ENCODE assay signal across 17 cellular contexts in the genomic region with DNA sequence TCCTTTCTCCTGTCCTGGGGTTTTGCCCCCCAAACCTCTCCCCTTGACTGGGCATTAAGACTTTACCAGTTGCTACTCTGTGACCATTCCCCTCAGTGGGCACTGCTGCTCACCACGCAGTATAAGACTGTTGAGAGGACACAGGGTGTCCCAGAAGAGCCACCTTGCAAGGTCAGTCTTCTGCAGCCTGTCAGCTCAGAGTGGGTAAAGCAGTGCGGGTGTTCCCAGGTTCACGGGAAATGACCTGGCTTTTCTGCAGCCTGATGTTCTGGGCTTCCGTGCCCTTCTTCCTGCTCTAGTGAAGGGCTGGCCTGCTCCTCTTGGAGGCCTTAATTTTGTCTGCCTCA. TPM values are rescaled to one million over a fixed set of nuclear protein-coding genes. Genes with fewer than 3 reads are reported as not detected.
A peak's percentile ranks its signal among the peaks of the same experiment; 100 is the strongest.
DNase-seq lines count a peak whose midpoint lies in the region; ATAC-seq, FAIRE-seq and TF ChIP-seq lines count a peak whose summit lies in the region.
"Had no signal": no experiment of that assay in that cellular context is flagged by ENCODE, and none has a peak within 500 bp of the region (broad histone marks: within the 10 kb centered on the region; RNA-seq: fewer than 3 reads in every experiment).

No MANE protein-coding gene starts in this region.

- H3K4me1 ChIP-seq in kidney (ENCODE audit: control insufficient read depth in 1 of 2, insufficient read depth in 1 of 2, low read depth in 1 of 2, low read length in 2 of 2): no peaks in the 10 kb centered on the region
- H3K4me1 ChIP-seq: Peyer's patch had no signal

- no peak for FAIRE-seq in kidney (lab: Jason Lieb, UNC)

- intact Hi-C loops in kidney (cut with DNase I): no loop called here

- ATAC-seq in GM19438 (IDR thresholded peaks at IDR 0.05; ENCODE audit: low read depth, unreplicated experiment): peak; percentile 42
- ATAC-seq in HG02678 (IDR thresholded peaks at IDR 0.05; ENCODE audit: unreplicated experiment): peak; percentile 22
- peak; percentile 14 for ATAC-seq in HG03196 (IDR thresholded peaks at IDR 0.05; ENCODE audit: unreplicated experiment)
- ATAC-seq: activated CD8-positive, alpha-beta T cell treated with anti-CD3 and anti-CD28 coated beads for 36 hours; effector memory CD8-positive, alpha-beta T cell; sciatic nerve had no signal

- no peak for TF ChIP-seq CTCF in kidney (IDR thresholded peaks at IDR 0.05; ENCODE audit: borderline replicate concordance, extremely low read depth, insufficient read depth)

- no peak overlapping the region for H3K27ac ChIP-seq in kidney (ENCODE audit: low read depth in 2 of 2, low read length in 2 of 2)
- H3K27ac ChIP-seq: Peyer's patch had no signal

- no peak for DNase-seq in kidney
- no peak for DNase-seq in D341Med (ENCODE audit: low spot score)
- no peak for DNase-seq in NCI-H2029 (lab: John Stamatoyannopoulos, UW)
- DNase-seq in activated CD4-positive, alpha-beta T cell treated with anti-CD3 and anti-CD28 coated beads for 1 hour: no peak
- DNase-seq: activated CD8-positive, alpha-beta T cell treated with anti-CD3 and anti-CD28 coated beads for 36 hours; C1 segment of cervical spinal cord; DMS53; effector memory CD8-positive, alpha-beta T cell; H7; hypothalamus; NCI-H774; Peyer's patch had no signal

- H3K36me3 ChIP-seq in kidney (ENCODE audit: control insufficient read depth in 1 of 2, insufficient read depth in 2 of 2, low read length in 2 of 2): no peaks in the 10 kb centered on the region
- H3K36me3 ChIP-seq: Peyer's patch had no signal

- H3K9me3 ChIP-seq in kidney (ENCODE audit: control insufficient read depth in 1 of 2, low read length in 2 of 2): no peaks in the 10 kb centered on the region
- H3K9me3 ChIP-seq: Peyer's patch had no signal

- no peak overlapping the region for H3K9ac ChIP-seq in kidney (ENCODE audit: low read length in 2 of 2)

- no peak overlapping the region for H3K4me3 ChIP-seq in kidney (ENCODE audit: low read length in 2 of 2)
- H3K4me3 ChIP-seq: Peyer's patch had no signal

RNA-seq across cellular contexts. Expression of gene KCNA1, which starts 34.2 kb away (rescaled TPM):
- not detected for total RNA-seq in kidney
- polyA plus RNA-seq in kidney (ENCODE audit: insufficient read depth, low read depth, low replicate concordance): not detected
- total RNA-seq: activated CD8-positive, alpha-beta T cell treated with anti-CD3 and anti-CD28 coated beads for 36 hours; activated T-helper 2 cell treated with anti-CD3 and anti-CD28 coated beads, Interferon-gamma antibody, Interleukin-2, Interleukin-4, amounts not matched to agents 10 μg/mL and 5 μg/mL and 100 μg/mL, durations not matched to agents 14 hours and 24 hours and 36 hours; H7; Peyer's patch had no signal
